Comparison of ENCODE assay signal across 1 cellular context in the genomic region with DNA sequence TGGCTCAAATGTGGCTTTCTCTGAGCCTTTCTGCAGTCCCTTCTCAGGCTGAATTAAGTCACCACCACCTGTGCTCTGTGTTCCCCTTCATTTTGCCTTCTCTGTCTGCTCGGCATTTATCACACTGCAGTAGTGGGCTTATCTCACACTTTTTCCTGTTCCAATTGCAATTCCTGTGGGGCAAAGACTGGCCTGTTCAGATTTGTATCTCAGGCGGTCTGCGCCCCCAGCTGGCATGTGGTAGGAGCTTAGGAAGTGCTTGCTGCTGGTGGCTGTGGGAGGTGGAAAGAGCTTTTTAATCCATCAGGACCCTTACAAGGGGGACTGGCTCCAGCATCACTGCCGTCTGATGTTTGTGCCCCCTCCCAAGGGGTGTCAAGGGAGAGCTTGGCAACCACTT.
TF ChIP-seq lines count a peak whose summit lies in the region.

No MANE protein-coding gene starts in this region.

TF ChIP-seq in GM23338, 12 proteins besides CTCF, POLR2A, EP300 and RAD21 (continued from another document):
- TF ChIP-seq ZNF462 (CRISPR knock-in tag; IDR thresholded peaks at IDR 0.05) (no peak), NANOG (IDR thresholded peaks at IDR 0.05; ENCODE audit: borderline replicate concordance) (no peak), POLR2AphosphoS5 (IDR thresholded peaks at IDR 0.05; ENCODE audit: low read depth) (no peak), EZH2 (IDR thresholded peaks at IDR 0.05; ENCODE audit: low read depth, unreplicated experiment) (no peak), CREB1 (CRISPR knock-in tag; IDR thresholded peaks at IDR 0.05; ENCODE audit: low read depth) (no peak)
TF ChIP-seq in GM23338: peak in this region for 0.
